Comparison of ENCODE assay signal across 13 cellular contexts in genomic region chr17:16980813-16981731, GRCh38. TPM values are rescaled to one million over a fixed set of nuclear protein-coding genes. Genes with fewer than 3 reads are reported as not detected.
DNase-seq lines count a peak whose midpoint lies in the region; ATAC-seq and TF ChIP-seq lines count a peak whose summit lies in the region.
"Had no signal": no experiment of that assay in that cellular context is flagged by ENCODE, and none has a peak within 500 bp of the region (broad histone marks: within the 10 kb centered on the region; RNA-seq: fewer than 3 reads in every experiment).

No MANE protein-coding gene starts in this region.

- no peak for TF ChIP-seq CTCF in activated B cell treated with CpG ODN at 0.5 μM for 24 hours (IDR thresholded peaks at IDR 0.05)

- H3K36me3 Mint-ChIP-seq in activated B cell treated with CpG ODN at 0.5 μM for 24 hours (ENCODE audit: low read depth), result peaks cover 12% of the 10 kb centered on the region
- H3K36me3 Mint-ChIP-seq: activated naive CD8-positive, alpha-beta T cell treated with anti-CD3 and anti-CD28 coated beads, Interleukin-2, amount 10 ng/mL, durations not matched to agents 7 days and 5 days; CD4-positive, alpha-beta memory T cell; natural killer cell treated with Interleukin-12 subunit alpha and Interleukin-12 subunit beta and Interleukin-15 and Interleukin-18, amount 100 ng/mL, for 72 hours had no signal

- peak overlapping the region; percentile 98 for H3K27ac Mint-ChIP-seq in activated B cell treated with CpG ODN at 0.5 μM for 24 hours
- H3K27ac Mint-ChIP-seq: activated naive CD8-positive, alpha-beta T cell treated with anti-CD3 and anti-CD28 coated beads, Interleukin-2, amount 10 ng/mL, durations not matched to agents 7 days and 5 days; natural killer cell treated with Interleukin-12 subunit alpha and Interleukin-12 subunit beta and Interleukin-15 and Interleukin-18, amount 100 ng/mL, for 72 hours had no signal

- DNase-seq in AG08395 (ENCODE audit: low spot score), result peak; percentile 46
- peak; percentile 64 for DNase-seq in activated B cell treated with CpG ODN at 0.5 μM for 24 hours
- no peak for DNase-seq in GDM1 (lab: John Stamatoyannopoulos, UW)
- DNase-seq in iPS-NIHi7 (ENCODE audit: extremely low spot score), result no peak
- no peak for DNase-seq in retina
- DNase-seq: activated naive CD8-positive, alpha-beta T cell treated with anti-CD3 and anti-CD28 coated beads, Interleukin-2, amount 10 ng/mL, durations not matched to agents 7 days and 5 days; CD4-positive, alpha-beta memory T cell had no signal

- CTCF ChIA-PET in activated B cell treated with CpG ODN at 0.5 μM for 24 hours (lab: Charles Lee), result interaction anchor here (1.0 to 9.2 kb wide), 3 partner anchors 9 to 65 kb away, joined by 4 to 104 read pairs (median 6); no protein-coding TSS in a partner anchor

- H3K4me1 Mint-ChIP-seq in activated B cell treated with CpG ODN at 0.5 μM for 24 hours, result peaks cover 84% of the 10 kb centered on the region

- ATAC-seq in GM18867 (IDR thresholded peaks at IDR 0.05; ENCODE audit: unreplicated experiment) (peak; percentile 36), HG03175 (IDR thresholded peaks at IDR 0.05; ENCODE audit: unreplicated experiment) (peak; percentile 41), activated B cell treated with CpG ODN at 0.5 μM for 24 hours (ENCODE audit: low read depth) (peak; percentile 83), HG02571 (IDR thresholded peaks at IDR 0.05; ENCODE audit: unreplicated experiment) (no peak)

- intact Hi-C loops in activated B cell treated with CpG ODN at 0.5 μM for 24 hours (cut with micrococcal nuclease), result loop anchor here (1.0 to 10.0 kb wide), 4 partner anchors 7 to 774 kb away; partner anchors contain the start of gene UBB

- H3K9me3 Mint-ChIP-seq in activated B cell treated with CpG ODN at 0.5 μM for 24 hours, result no peaks in the 10 kb centered on the region
- H3K9me3 Mint-ChIP-seq: activated naive CD8-positive, alpha-beta T cell treated with anti-CD3 and anti-CD28 coated beads, Interleukin-2, amount 10 ng/mL, durations not matched to agents 7 days and 5 days; CD4-positive, alpha-beta memory T cell; natural killer cell treated with Interleukin-12 subunit alpha and Interleukin-12 subunit beta and Interleukin-15 and Interleukin-18, amount 100 ng/mL, for 72 hours had no signal

- no peaks in the 10 kb centered on the region for H3K27me3 Mint-ChIP-seq in activated B cell treated with CpG ODN at 0.5 μM for 24 hours
- H3K27me3 Mint-ChIP-seq: CD4-positive, alpha-beta memory T cell had no signal

- POLR2A ChIA-PET in activated B cell treated with CpG ODN at 0.5 μM for 24 hours (lab: Charles Lee), result interaction anchor here (0.6 to 21.2 kb wide), 7 partner anchors 9 to 300 kb away, joined by 3 to 948 read pairs (median 6); partner anchors contain the start of genes COPS3 and TNFRSF13B

- peak overlapping the region; percentile 86 for H3K4me3 Mint-ChIP-seq in activated B cell treated with CpG ODN at 0.5 μM for 24 hours
- H3K4me3 Mint-ChIP-seq: activated naive CD8-positive, alpha-beta T cell treated with anti-CD3 and anti-CD28 coated beads, Interleukin-2, amount 10 ng/mL, durations not matched to agents 7 days and 5 days; CD4-positive, alpha-beta memory T cell; natural killer cell treated with Interleukin-12 subunit alpha and Interleukin-12 subunit beta and Interleukin-15 and Interleukin-18, amount 100 ng/mL, for 72 hours had no signal

RNA-seq across cellular contexts. Expression of gene TNFRSF13B, which starts 9.2 kb away (rescaled TPM):
- total RNA-seq in activated B cell treated with CpG ODN at 0.5 μM for 24 hours, result 316 and 342 TPM in 2 replicates
- total RNA-seq: activated naive CD8-positive, alpha-beta T cell treated with anti-CD3 and anti-CD28 coated beads, Interleukin-2, amount 10 ng/mL, durations not matched to agents 7 days and 5 days; CD4-positive, alpha-beta memory T cell; fibroblast of villous mesenchyme; SJSA1 had no signal

Comparison
In these comparisons a context has a peak if more than half of its experiments do, and no peak if none do; other contexts are left out.
1. DNase-seq: peak in AG08395 (single experiment) and activated B cell treated with CpG ODN at 0.5 μM for 24 hours (single experiment); none in GDM1 (single experiment), iPS-NIHi7 (single experiment) and retina (single experiment).